ENCODE assay signal across 11 cellular contexts in the genomic region with DNA sequence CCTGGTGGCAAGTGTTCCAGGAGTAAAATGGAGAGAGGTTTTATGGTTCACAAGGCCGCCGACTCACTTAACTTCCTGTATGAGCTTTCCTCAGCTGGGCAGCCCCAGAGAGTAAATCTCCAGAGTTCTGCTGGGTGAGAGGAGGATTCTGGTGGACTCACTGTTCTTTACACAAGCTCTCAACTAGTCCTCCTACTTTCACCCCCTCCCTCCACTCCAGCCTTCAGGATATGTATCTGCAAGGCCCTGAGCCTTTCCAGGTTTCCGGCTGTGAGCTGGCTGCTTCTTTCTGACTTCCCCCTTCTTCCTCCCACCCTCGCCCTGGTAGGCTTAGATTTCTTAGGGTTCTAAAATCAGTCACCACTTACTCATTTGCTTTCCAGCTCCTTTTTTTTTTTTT. TPM values are rescaled to one million over a fixed set of nuclear protein-coding genes. Genes with fewer than 3 reads are reported as not detected.
DNase-seq lines count a peak whose midpoint lies in the region; ATAC-seq and TF ChIP-seq lines count a peak whose summit lies in the region.
"Had no signal": no experiment of that assay in that cellular context is flagged by ENCODE, and none has a peak within 500 bp of the region (broad histone marks: within the 10 kb centered on the region; RNA-seq: fewer than 3 reads in every experiment).

No MANE protein-coding gene starts in this region.

- H3K36me3 ChIP-seq in hepatocyte (replicated peaks; ENCODE audit: insufficient read depth, low read depth): no peaks in the 10 kb centered on the region

- no peak overlapping the region for H3K27ac ChIP-seq in hepatocyte

- TF ChIP-seq CTCF in hepatocyte (IDR thresholded peaks at IDR 0.05; ENCODE audit: poor library complexity): no peak

- peak overlapping the region; percentile 32 for H3K4me2 ChIP-seq in hepatocyte

- H3K4me1 ChIP-seq in hepatocyte (ENCODE audit: insufficient read depth): no peaks in the 10 kb centered on the region

- no peaks in the 10 kb centered on the region for H3K9me2 ChIP-seq in hepatocyte (replicated peaks; ENCODE audit: insufficient read depth)

- WGBS in hepatocyte (ENCODE audit: low lambda C conversion rate, missing lambda C conversion rate): 83% methylated on average over 4 of the region's 4 CpGs

- no peaks in the 10 kb centered on the region for H4K20me1 ChIP-seq in hepatocyte (ENCODE audit: insufficient read depth, poor library complexity, severe bottlenecking)

- ATAC-seq in GM21423 (IDR thresholded peaks at IDR 0.05; ENCODE audit: unreplicated experiment): no peak

- H3K79me2 ChIP-seq in hepatocyte: no peaks in the 10 kb centered on the region

- H3K9me3 ChIP-seq in hepatocyte (ENCODE audit: low read depth): no peaks in the 10 kb centered on the region

- no peaks in the 10 kb centered on the region for H3K27me3 ChIP-seq in hepatocyte

- peak overlapping the region; percentile 45 for H2AFZ ChIP-seq in hepatocyte

- H3K4me3 ChIP-seq in hepatocyte: no peak overlapping the region

- DNase-seq in GDM1 (lab: John Stamatoyannopoulos, UW) (peak; percentile 9), HCEC 1CT (peak; percentile 62), SK-N-DZ (ENCODE audit: low spot score) (peak; percentile 57), hepatocyte (ENCODE audit: low spot score) (peak; percentile 34), NCI-H446 treated with DMSO at 0.1 percent for 48 hours (lab: John Stamatoyannopoulos, UW) (no peak)
- no peak for DNase-seq in effector CD8-positive, alpha-beta T cell (lab: John Stamatoyannopoulos, UW)
- DNase-seq in activated CD8-positive, alpha-beta memory T cell treated with anti-CD3 and anti-CD28 coated beads for 24 hours: no peak
- DNase-seq: DMS79; OCI-M1; stimulated activated CD4-positive, alpha-beta T cell treated with anti-CD3 and anti-CD28 coated beads, Interleukin-4, amount 100 ng/mL, for 1 hour had no signal

RNA-seq across cellular contexts. Expression of a gene that starts 34.0 kb away (rescaled TPM):
- polyA plus RNA-seq in SK-N-DZ (2014; cell fraction: cytosol; rRNA removed): 4.0 and 7.0 TPM in 2 replicates
- polyA plus RNA-seq in SK-N-DZ (2014; cell fraction: nucleus; rRNA removed): 19.2 and 20.1 TPM in 2 replicates
- total RNA-seq in hepatocyte: 2.2 and 4.0 TPM in 2 replicates
- 1.9 and 6.1 TPM in 2 replicates for polyA plus RNA-seq in hepatocyte

Comparison
In these comparisons a context has a peak if more than half of its experiments do, and no peak if none do; other contexts are left out.
1. DNase-seq: peak in GDM1 (single experiment), HCEC 1CT (single experiment), SK-N-DZ (single experiment) and hepatocyte (single experiment); none in NCI-H446 treated with DMSO at 0.1 percent for 48 hours (single experiment), effector CD8-positive, alpha-beta T cell (single experiment) and activated CD8-positive, alpha-beta memory T cell treated with anti-CD3 and anti-CD28 coated beads for 24 hours (single experiment).